ENCODE assay signal across 8 cellular contexts in genomic region chr20:38725959-38726848, GRCh38. TPM values are rescaled to one million over a fixed set of nuclear protein-coding genes. Genes with fewer than 3 reads are reported as not detected.
A peak's percentile ranks its signal among the peaks of the same experiment; 100 is the strongest.
DNase-seq lines count a peak whose midpoint lies in the region; ATAC-seq lines count a peak whose summit lies in the region.

No MANE protein-coding gene starts in this region.

- DNase-seq in SIG-M5 treated with dmso at 0.1 percent for 504 hours (lab: John Stamatoyannopoulos, UW; ENCODE audit: unreplicated experiment) (peak; percentile 8), SIG-M5 (lab: John Stamatoyannopoulos, UW) (no peak), OCI-M1 (lab: John Stamatoyannopoulos, UW) (peak; percentile 14), T47D (ENCODE audit: low read depth in 1 of 2, low spot score in 1 of 2) (peak; percentile 37 to 46), myocyte (ENCODE audit: low read depth) (peak; percentile 47), kidney tubule cell (ENCODE audit: low spot score) (no peak)

- ATAC-seq in HG02870 (IDR thresholded peaks at IDR 0.05; ENCODE audit: unreplicated experiment), result no peak
- ATAC-seq in GM21360 (IDR thresholded peaks at IDR 0.05; ENCODE audit: unreplicated experiment), result no peak

- in situ Hi-C loops in T47D (cut with HindIII; ENCODE audit: low pct_unique_long_range_greater_than_20kb, low sequenced_read_pairs), result no loop called here

RNA-seq across cellular contexts. Expression of gene SLC32A1, which starts 1.9 kb away (rescaled TPM):
- not detected in 2 replicates for total RNA-seq in myocyte
- not detected for polyA plus RNA-seq in myocyte (2012)

RNA-seq across cellular contexts. Expression of gene ACTR5, which starts 22.1 kb away (rescaled TPM):
- 6.1 and 6.7 TPM in 2 replicates for total RNA-seq in myocyte
- polyA plus RNA-seq in myocyte (2012), result 4.1 TPM

Comparison
In these comparisons a context has a peak if more than half of its experiments do, and no peak if none do; other contexts are left out.
1. DNase-seq: peak in SIG-M5 treated with dmso at 0.1 percent for 504 hours (single experiment), OCI-M1 (single experiment), T47D (2 of 2) and myocyte (single experiment); none in SIG-M5 (single experiment) and kidney tubule cell (single experiment).